ENCODE assay signal across 10 cellular contexts in the genomic region with DNA sequence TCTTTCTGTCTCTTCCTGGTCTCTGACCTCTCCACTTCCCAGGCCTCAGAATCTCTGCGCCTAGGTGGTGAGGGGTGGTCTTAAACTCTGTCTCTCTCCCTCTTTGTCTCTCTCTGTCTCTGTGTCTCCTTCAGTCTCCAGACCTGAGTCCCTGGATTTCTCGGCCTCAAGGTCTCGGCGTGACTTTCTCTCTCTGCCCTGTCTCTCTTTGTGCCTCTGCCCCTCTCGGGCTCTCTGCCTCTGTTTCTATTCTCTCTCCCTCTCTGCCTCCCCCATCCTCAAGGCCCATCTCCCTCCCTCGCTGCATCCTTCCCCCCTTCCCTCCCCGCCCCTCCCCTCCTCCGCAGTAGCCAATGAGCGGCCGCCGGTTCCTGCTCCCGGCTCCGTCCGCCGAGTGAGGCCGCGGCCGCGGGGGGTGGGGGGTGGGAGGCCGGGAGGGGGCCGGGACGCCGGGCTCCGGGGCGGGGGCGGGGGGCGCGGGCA. TPM values are rescaled to one million over a fixed set of nuclear protein-coding genes. Genes with fewer than 3 reads are reported as not detected.
DNase-seq lines count a peak whose midpoint lies in the region; ATAC-seq, FAIRE-seq and TF ChIP-seq lines count a peak whose summit lies in the region.
"Had no signal": no experiment of that assay in that cellular context is flagged by ENCODE, and none has a peak within 500 bp of the region (broad histone marks: within the 10 kb centered on the region; RNA-seq: fewer than 3 reads in every experiment).

A gene with protein sequence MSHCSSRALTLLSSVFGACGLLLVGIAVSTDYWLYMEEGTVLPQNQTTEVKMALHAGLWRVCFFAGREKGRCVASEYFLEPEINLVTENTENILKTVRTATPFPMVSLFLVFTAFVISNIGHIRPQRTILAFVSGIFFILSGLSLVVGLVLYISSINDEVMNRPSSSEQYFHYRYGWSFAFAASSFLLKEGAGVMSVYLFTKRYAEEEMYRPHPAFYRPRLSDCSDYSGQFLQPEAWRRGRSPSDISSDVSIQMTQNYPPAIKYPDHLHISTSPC (plus strand): TSS at position 346 of the 483 bp plus-strand sequence. CDS start 3,554 bp downstream, outside the sequence.

- H3K79me2 ChIP-seq in PC-9 (ENCODE audit: low read depth), result no peaks in the 10 kb centered on the region

- peaks cover 23 to 43% (median 29%) of the 10 kb centered on the region in 4 donors for H3K4me1 Mint-ChIP-seq in naive thymus-derived CD8-positive, alpha-beta T cell

- H3F3A ChIP-seq in PC-9 (ENCODE audit: insufficient read depth, low read depth), result peaks cover 24% of the 10 kb centered on the region; the same call in 1 of the 2 replicates

- POLR2A ChIA-PET in naive thymus-derived CD8-positive, alpha-beta T cell (lab: Charles Lee), result no interaction called here
- POLR2A ChIA-PET in PC-9 (lab: Charles Lee; ENCODE audit: unreplicated experiment), result no interaction called here

- H3K4me3 ChIP-seq in AG10803 (ENCODE audit: low read length) (peak within 1 kb of the TSS; percentile 24; the same call in 1 of the 2 replicates), HUES64 (ENCODE audit: low read length) (peak within 1 kb of the TSS; percentile 89), dorsolateral prefrontal cortex (peak within 1 kb of the TSS; percentile 49 to 94 (median 78)), PC-9 (no peak within 1 kb of the TSS)

- H3K27me3 ChIP-seq in HUES64 (ENCODE audit: insufficient read depth, low read length), result peaks cover 68% of the 10 kb centered on the region
- H3K27me3 ChIP-seq in dorsolateral prefrontal cortex, result peaks cover 0 to 27% (median 0%) of the 10 kb centered on the region in 45 donors
- H3K27me3 ChIP-seq in PC-9 (ENCODE audit: insufficient read depth, low read depth), result peaks cover 22% of the 10 kb centered on the region

- H3K36me3 Mint-ChIP-seq in naive thymus-derived CD8-positive, alpha-beta T cell, result peaks cover 4 to 13% (median 12%) of the 10 kb centered on the region in 3 donors

- no peak for TF ChIP-seq CTCF in AG10803 (conservative IDR thresholded peaks at IDR 0.05; ENCODE audit: low read length)
- TF ChIP-seq CTCF in dorsolateral prefrontal cortex (IDR thresholded peaks at IDR 0.05 in 54 of 56, conservative IDR thresholded peaks at IDR 0.05 in 2 of 56; ENCODE audit: low read depth in 1 of 56, partially characterized antibody in 56 of 56), result no peak
- no peak for TF ChIP-seq CTCF in PC-9 (conservative IDR thresholded peaks at IDR 0.05)

- CTCF ChIA-PET in PC-9 (lab: Charles Lee), result no interaction called here

- no peak for DNase-seq in AG10803 (ENCODE audit: low read depth)
- peak in 7 of 10 donors; percentile 51 to 77 (median 65) for DNase-seq in dorsolateral prefrontal cortex
- no peak for DNase-seq in naive thymus-derived CD8-positive, alpha-beta T cell
- no peak for DNase-seq in PC-9
- DNase-seq in H54 (ENCODE audit: insufficient read length, low spot score), result no peak
- DNase-seq in cardiac septum (ENCODE audit: low spot score), result no peak
- DNase-seq in activated effector memory CD4-positive, alpha-beta T cell treated with Interleukin-2 at 50 U/mL for 16 hours, result no peak
- DNase-seq: activated gamma-delta T cell treated with Interleukin-2 at 50 U/mL for 16 hours, NCI-H2081 had no signal

- H3K4me2 ChIP-seq in PC-9, result no peak within 1 kb of the TSS

- H3K9ac ChIP-seq in HUES64 (ENCODE audit: low read depth, low read length), result peak within 1 kb of the TSS; percentile 64

- peak within 1 kb of the TSS; percentile 45 to 93 (median 69) for H3K4me3 Mint-ChIP-seq in naive thymus-derived CD8-positive, alpha-beta T cell

- peaks cover 0 to 12% (median 0%) of the 10 kb centered on the region in 9 donors for H3K9me3 Mint-ChIP-seq in naive thymus-derived CD8-positive, alpha-beta T cell

- H3K27me3 Mint-ChIP-seq in naive thymus-derived CD8-positive, alpha-beta T cell, result peaks cover 49 to 91% (median 80%) of the 10 kb centered on the region in 5 donors

- H3K9me3 ChIP-seq in HUES64 (ENCODE audit: insufficient read depth, low read depth, low read length) (no peaks in the 10 kb centered on the region), PC-9 (ENCODE audit: insufficient read depth, low read depth) (no peaks in the 10 kb centered on the region)

- TF ChIP-seq POLR2A in H54 (IDR thresholded peaks at IDR 0.05; ENCODE audit: low read depth, low read length), result no peak

- no peaks in the 10 kb centered on the region for H4K20me1 ChIP-seq in PC-9 (ENCODE audit: insufficient read depth)

- H2AFZ ChIP-seq in PC-9, result no peak within 1 kb of the TSS

- no peak for FAIRE-seq in H54 (lab: Jason Lieb, UNC)

- H3K27ac ChIP-seq in HUES64 (ENCODE audit: low read depth, low read length) (no peak within 1 kb of the TSS), dorsolateral prefrontal cortex (peak within 1 kb of the TSS in 54 of 59 donors; percentile 16 to 89 (median 70)), PC-9 (no peak within 1 kb of the TSS)

- no peak for ATAC-seq in naive thymus-derived CD8-positive, alpha-beta T cell

- BruUV-seq in PC-9 (replicated peaks; lab: Mats Ljungman, UMichigan), result no TSS peak

- intact Hi-C loops in dorsolateral prefrontal cortex (cut with DNase I) (loop anchor here (1.0 to 10.0 kb wide), 4 partner anchors 67 to 196 kb away; a partner anchor contains a TSS), PC-9 (cut with micrococcal nuclease; ENCODE audit: unreplicated experiment) (loop anchor here (5.0 kb wide), 1 partner anchor 113 kb away; no protein-coding TSS in a partner anchor), cardiac septum (cut with DNase I) (no loop called here)

- peak within 1 kb of the TSS in 1 of 10 donors; percentile 86 for H3K27ac Mint-ChIP-seq in naive thymus-derived CD8-positive, alpha-beta T cell

- H3K4me1 ChIP-seq in HUES64 (ENCODE audit: insufficient read depth, low read length) (peaks cover 3% of the 10 kb centered on the region; the same call in 1 of the 2 replicates), PC-9 (replicated peaks; ENCODE audit: insufficient read depth) (peaks cover 22% of the 10 kb centered on the region)

- WGBS in HUES64, result under 1% methylated on average over 13 of the region's 28 CpGs

- no peaks in the 10 kb centered on the region for H3K36me3 ChIP-seq in HUES64 (ENCODE audit: insufficient read depth, low read length)
- H3K36me3 ChIP-seq in PC-9 (ENCODE audit: low read depth), result no peaks in the 10 kb centered on the region

- H3K9me2 ChIP-seq in PC-9 (ENCODE audit: insufficient read depth), result no peaks in the 10 kb centered on the region

RNA-seq across cellular contexts. Expression of the gene that starts here (rescaled TPM):
- polyA plus RNA-seq in HUES64 (2013, experiment 1 of 2), result 19.4 TPM
- 38.6 TPM for polyA plus RNA-seq in HUES64 (2013, experiment 2 of 2)
- total RNA-seq in dorsolateral prefrontal cortex (100 to 1,000 TPM in 11 of 120 experiments, 10 to 100 TPM in 109; 48.4 to 114 (median 84.9) TPM), PC-9 (2021) (not detected in 2 replicates), cardiac septum (not detected)
- total RNA-seq in naive thymus-derived CD8-positive, alpha-beta T cell, result not detected
- not detected for polyA plus RNA-seq in naive thymus-derived CD8-positive, alpha-beta T cell

Comparison
In these comparisons a context has a peak if more than half of its experiments do, and no peak if none do; other contexts are left out.
1. RNA of the gene that starts here (total RNA-seq): 48.4 to 114 TPM in dorsolateral prefrontal cortex; not detected in PC-9, not detected in naive thymus-derived CD8-positive, alpha-beta T cell and not detected in cardiac septum (single experiment); every median in the first group is over 10 times any median in the second.
2. DNase-seq: peak in dorsolateral prefrontal cortex (7 of 10); none in AG10803 (single experiment), naive thymus-derived CD8-positive, alpha-beta T cell (0 of 10), PC-9 (0 of 2), H54 (single experiment), cardiac septum (single experiment) and activated effector memory CD4-positive, alpha-beta T cell treated with Interleukin-2 at 50 U/mL for 16 hours (single experiment).
3. H3K27ac ChIP-seq: peak in dorsolateral prefrontal cortex (54 of 59); none in HUES64 (single experiment) and PC-9 (single experiment).